In genomic region chr12:94123127-94123526, GRCh38 we compare ENCODE assay signal across 2 cellular contexts.
A peak's percentile ranks its signal among the peaks of the same experiment; 100 is the strongest.
TF ChIP-seq lines count a peak whose summit lies in the region.

No MANE protein-coding gene starts in this region.

TF ChIP-seq in HepG2, 621 proteins besides CTCF, POLR2A, EP300 and RAD21:
- TF ChIP-seq MEIS1 (CRISPR knock-in tag; IDR thresholded peaks at IDR 0.05; ENCODE audit: borderline replicate concordance) (no peak), KLF15 (CRISPR knock-in tag; IDR thresholded peaks at IDR 0.05; ENCODE audit: borderline replicate concordance) (no peak), ZNF652 (CRISPR knock-in tag; IDR thresholded peaks at IDR 0.05; ENCODE audit: borderline replicate concordance, low read depth) (no peak), JDP2 (CRISPR knock-in tag; IDR thresholded peaks at IDR 0.05; ENCODE audit: borderline replicate concordance) (no peak), ZNF710 (CRISPR knock-in tag; IDR thresholded peaks at IDR 0.05; ENCODE audit: borderline replicate concordance) (no peak), STAT6 (CRISPR knock-in tag; IDR thresholded peaks at IDR 0.05; ENCODE audit: borderline replicate concordance) (no peak), RFX3 (CRISPR knock-in tag; IDR thresholded peaks at IDR 0.05) (no peak), BORCS8-MEF2B (CRISPR knock-in tag; IDR thresholded peaks at IDR 0.05) (no peak), TSC22D2 (CRISPR knock-in tag; IDR thresholded peaks at IDR 0.05; ENCODE audit: borderline replicate concordance) (no peak), ZNF564 (CRISPR knock-in tag; IDR thresholded peaks at IDR 0.05) (no peak), ZNF335 (CRISPR knock-in tag; IDR thresholded peaks at IDR 0.05) (no peak), HNF1B (CRISPR knock-in tag; IDR thresholded peaks at IDR 0.05) (no peak)
- TF ChIP-seq, protein P1, sequence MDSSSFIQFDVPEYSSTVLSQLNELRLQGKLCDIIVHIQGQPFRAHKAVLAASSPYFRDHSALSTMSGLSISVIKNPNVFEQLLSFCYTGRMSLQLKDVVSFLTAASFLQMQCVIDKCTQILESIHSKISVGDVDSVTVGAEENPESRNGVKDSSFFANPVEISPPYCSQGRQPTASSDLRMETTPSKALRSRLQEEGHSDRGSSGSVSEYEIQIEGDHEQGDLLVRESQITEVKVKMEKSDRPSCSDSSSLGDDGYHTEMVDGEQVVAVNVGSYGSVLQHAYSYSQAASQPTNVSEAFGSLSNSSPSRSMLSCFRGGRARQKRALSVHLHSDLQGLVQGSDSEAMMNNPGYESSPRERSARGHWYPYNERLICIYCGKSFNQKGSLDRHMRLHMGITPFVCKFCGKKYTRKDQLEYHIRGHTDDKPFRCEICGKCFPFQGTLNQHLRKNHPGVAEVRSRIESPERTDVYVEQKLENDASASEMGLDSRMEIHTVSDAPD (CRISPR knock-in tag; IDR thresholded peaks at IDR 0.05) = no peak
TF ChIP-seq in HepG2: peak in this region for 0.

TF ChIP-seq in GM12878, 131 proteins besides CTCF, POLR2A, EP300 and RAD21:
- TF ChIP-seq, protein P2, sequence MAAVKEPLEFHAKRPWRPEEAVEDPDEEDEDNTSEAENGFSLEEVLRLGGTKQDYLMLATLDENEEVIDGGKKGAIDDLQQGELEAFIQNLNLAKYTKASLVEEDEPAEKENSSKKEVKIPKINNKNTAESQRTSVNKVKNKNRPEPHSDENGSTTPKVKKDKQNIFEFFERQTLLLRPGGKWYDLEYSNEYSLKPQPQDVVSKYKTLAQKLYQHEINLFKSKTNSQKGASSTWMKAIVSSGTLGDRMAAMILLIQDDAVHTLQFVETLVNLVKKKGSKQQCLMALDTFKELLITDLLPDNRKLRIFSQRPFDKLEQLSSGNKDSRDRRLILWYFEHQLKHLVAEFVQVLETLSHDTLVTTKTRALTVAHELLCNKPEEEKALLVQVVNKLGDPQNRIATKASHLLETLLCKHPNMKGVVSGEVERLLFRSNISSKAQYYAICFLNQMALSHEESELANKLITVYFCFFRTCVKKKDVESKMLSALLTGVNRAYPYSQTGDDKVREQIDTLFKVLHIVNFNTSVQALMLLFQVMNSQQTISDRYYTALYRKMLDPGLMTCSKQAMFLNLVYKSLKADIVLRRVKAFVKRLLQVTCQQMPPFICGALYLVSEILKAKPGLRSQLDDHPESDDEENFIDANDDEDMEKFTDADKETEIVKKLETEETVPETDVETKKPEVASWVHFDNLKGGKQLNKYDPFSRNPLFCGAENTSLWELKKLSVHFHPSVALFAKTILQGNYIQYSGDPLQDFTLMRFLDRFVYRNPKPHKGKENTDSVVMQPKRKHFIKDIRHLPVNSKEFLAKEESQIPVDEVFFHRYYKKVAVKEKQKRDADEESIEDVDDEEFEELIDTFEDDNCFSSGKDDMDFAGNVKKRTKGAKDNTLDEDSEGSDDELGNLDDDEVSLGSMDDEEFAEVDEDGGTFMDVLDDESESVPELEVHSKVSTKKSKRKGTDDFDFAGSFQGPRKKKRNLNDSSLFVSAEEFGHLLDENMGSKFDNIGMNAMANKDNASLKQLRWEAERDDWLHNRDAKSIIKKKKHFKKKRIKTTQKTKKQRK (IDR thresholded peaks at IDR 0.05; ENCODE audit: low read depth, low read length) = no peak
- TF ChIP-seq IKZF1 (conservative IDR thresholded peaks at IDR 0.05) (peak; percentile 48), RELA (IDR thresholded peaks at IDR 0.05; ENCODE audit: borderline replicate concordance, partially characterized antibody) (no peak), NKRF (conservative IDR thresholded peaks at IDR 0.05) (no peak), RUNX3 (IDR thresholded peaks at IDR 0.05; ENCODE audit: low read length) (peak; percentile 54; the same call in 1 of the 2 replicates), CEBPB (IDR thresholded peaks at IDR 0.05; ENCODE audit: borderline replicate concordance in 1 of 2, low read depth in 2 of 2, low read length in 2 of 2) (no peak), IKZF2 (IDR thresholded peaks at IDR 0.05) (peak; percentile 29 to 34; a peak in 2 of 4 replicates), KLF5 (IDR thresholded peaks at IDR 0.05; ENCODE audit: partially characterized antibody) (no peak), TCF12 (IDR thresholded peaks at IDR 0.05; ENCODE audit: low read depth, low read length) (no peak)
